ENCODE assay signal across 7 cellular contexts in genomic region chr16:86324320-86324719, GRCh38.
"Had no signal": no experiment of that assay in that cellular context is flagged by ENCODE, and none has a peak within 500 bp of the region (broad histone marks: within the 10 kb centered on the region; RNA-seq: fewer than 3 reads in every experiment).

No MANE protein-coding gene starts in this region.

- ATAC-seq: K562 had no signal

- H2AFZ ChIP-seq: GM23248 had no signal

- DNase-seq: GM23248, GOT3, H7, HCEC 1CT, IMR-90 had no signal

- H3K27ac ChIP-seq: GM23248, HL-60 had no signal

- H3K4me3 ChIP-seq: GM23248, K562 had no signal

- H3K9ac ChIP-seq: GM23248 had no signal
